ENCODE assay signal across 12 cellular contexts in genomic region chr6:6713660-6714446, GRCh38.
DNase-seq lines count a peak whose midpoint lies in the region; ATAC-seq and TF ChIP-seq lines count a peak whose summit lies in the region.
"Had no signal": no experiment of that assay in that cellular context is flagged by ENCODE, and none has a peak within 500 bp of the region (broad histone marks: within the 10 kb centered on the region; RNA-seq: fewer than 3 reads in every experiment).

No MANE protein-coding gene starts in this region.

- DNase-seq in GM03348 (ENCODE audit: low spot score) = peak; percentile 86
- no peak for DNase-seq in RWPE1 (ENCODE audit: low spot score)
- DNase-seq in fibroblast of the aortic adventitia (ENCODE audit: low read depth) = peak; percentile 75
- DNase-seq in retina = peak; percentile 53
- DNase-seq in stimulated activated naive CD4-positive, alpha-beta T cell treated with Interleukin-2 at 50 U/mL for 16 hours (lab: John Stamatoyannopoulos, UW) = no peak
- DNase-seq in NCI-H128 (lab: John Stamatoyannopoulos, UW; ENCODE audit: unreplicated experiment) = no peak
- no peak for DNase-seq in NCI-H69 (lab: John Stamatoyannopoulos, UW)
- DNase-seq: gastrocnemius medialis; NCI-H1092 treated with DMSO at 0.1 percent for 48 hours; NK-92 treated with Interleukin-12 subunit alpha and Interleukin-12 subunit beta, amount 100 ng/mL, for 24 hours; T1000 had no signal

- POLR2A ChIA-PET in RWPE1 (lab: Yijun Ruan, JAX; ENCODE audit: low non-redundant PET) = interaction anchor here (0.6 kb wide), 1 partner anchor 19 kb away, joined by 3 read pairs; no protein-coding TSS in a partner anchor

- CTCF ChIA-PET in RWPE1 (lab: Yijun Ruan, JAX) = no interaction called here

- TF ChIP-seq CTCF in RWPE1 (conservative IDR thresholded peaks at IDR 0.05; ENCODE audit: low read depth) (no peak), fibroblast of the aortic adventitia (IDR thresholded peaks at IDR 0.05; ENCODE audit: insufficient read depth, low read length) (no peak)

- peak overlapping the region; percentile 82 for H3K27ac ChIP-seq in RWPE1

- H3K4me3 ChIP-seq in fibroblast of the aortic adventitia (ENCODE audit: low read depth, low read length) = no peak overlapping the region
- H3K4me3 ChIP-seq: gastrocnemius medialis had no signal

- ATAC-seq in HG03342 (IDR thresholded peaks at IDR 0.05; ENCODE audit: unreplicated experiment) = no peak

Comparison
In these comparisons a context has a peak if more than half of its experiments do, and no peak if none do; other contexts are left out.
1. DNase-seq: peak in GM03348 (single experiment), fibroblast of the aortic adventitia (single experiment) and retina (single experiment); none in RWPE1 (single experiment), stimulated activated naive CD4-positive, alpha-beta T cell treated with Interleukin-2 at 50 U/mL for 16 hours (single experiment), NCI-H128 (single experiment) and NCI-H69 (single experiment).